Comparison of ENCODE assay signal across 1 cellular context in genomic region chr16:57628008-57628781, GRCh38.
A peak's percentile ranks its signal among the peaks of the same experiment; 100 is the strongest.
TF ChIP-seq lines count a peak whose summit lies in the region.

Gene ADGRG1, plus strand, starts transcription at chr16:57628630. Its CDS starts 21,658 bp downstream, at chr16:57650288.

TF ChIP-seq in Ishikawa, 13 proteins besides CTCF, POLR2A, EP300 and RAD21:
- TF ChIP-seq REST (IDR thresholded peaks at IDR 0.05; ENCODE audit: low read depth): no peak
- no peak for TF ChIP-seq TAF1 (IDR thresholded peaks at IDR 0.05; ENCODE audit: low read depth)
- peak; percentile 55; the same call in 1 of the 2 replicates for TF ChIP-seq FOXM1 (IDR thresholded peaks at IDR 0.05; ENCODE audit: borderline replicate concordance, low read depth)
- TF ChIP-seq CREB1 (IDR thresholded peaks at IDR 0.05; ENCODE audit: low read depth): 0 out of 2 replicates have a peak, but pooled peaks have one; percentile 4
- TF ChIP-seq USF1 (IDR thresholded peaks at IDR 0.05): no peak
- no peak; the same call in 1 of the 2 replicates for TF ChIP-seq MAX (IDR thresholded peaks at IDR 0.05)
- peak; percentile 44 for TF ChIP-seq TEAD4 (IDR thresholded peaks at IDR 0.05)
- peak; percentile 90 for TF ChIP-seq EGR1 (IDR thresholded peaks at IDR 0.05)
- peak; percentile 93 for TF ChIP-seq NFIC (IDR thresholded peaks at IDR 0.05)
- TF ChIP-seq ZBTB7A (IDR thresholded peaks at IDR 0.05; ENCODE audit: low read depth): no peak; the same call in none of the 2 replicates
- peak; percentile 30; the same call in 1 of the 2 replicates for TF ChIP-seq CEBPB (IDR thresholded peaks at IDR 0.05)
- peak; percentile 83 for TF ChIP-seq TCF12 (IDR thresholded peaks at IDR 0.05; ENCODE audit: low read depth)
- TF ChIP-seq YY1 (IDR thresholded peaks at IDR 0.05; ENCODE audit: low read depth): no peak
